In genomic region chr11:117950999-117951961, GRCh38 we compare ENCODE assay signal across 9 cellular contexts. TPM values are rescaled to one million over a fixed set of nuclear protein-coding genes. Genes with fewer than 3 reads are reported as not detected.
DNase-seq lines count a peak whose midpoint lies in the region; ATAC-seq and TF ChIP-seq lines count a peak whose summit lies in the region.
"Had no signal": no experiment of that assay in that cellular context is flagged by ENCODE, and none has a peak within 500 bp of the region (broad histone marks: within the 10 kb centered on the region; RNA-seq: fewer than 3 reads in every experiment).

No MANE protein-coding gene starts in this region.

- no peaks in the 10 kb centered on the region for H3K36me3 Mint-ChIP-seq in activated CD4-positive, alpha-beta memory T cell treated with anti-CD3 and anti-CD28 coated beads for 36 hours

- no peaks in the 10 kb centered on the region for H3K9me3 Mint-ChIP-seq in activated CD4-positive, alpha-beta memory T cell treated with anti-CD3 and anti-CD28 coated beads for 36 hours

- H3K4me3 Mint-ChIP-seq in activated CD4-positive, alpha-beta memory T cell treated with anti-CD3 and anti-CD28 coated beads for 36 hours = peak overlapping the region; percentile 33

- no peaks in the 10 kb centered on the region for H4K20me1 ChIP-seq in DND-41 (ENCODE audit: insufficient read depth, low read length)

- H3K4me2 ChIP-seq in DND-41 (ENCODE audit: insufficient read depth, low read length) = peak overlapping the region; percentile 54

- no peak for TF ChIP-seq CTCF in DND-41 (IDR thresholded peaks at IDR 0.05; ENCODE audit: borderline replicate concordance, extremely low read depth, low read length, poor library complexity, severe bottlenecking)

- peak overlapping the region; percentile 95 for H3K27ac ChIP-seq in DND-41 (ENCODE audit: low read length)
- H3K27ac ChIP-seq in mucosa of rectum (ENCODE audit: low read depth in 2 of 2, low read length in 2 of 2) = peak overlapping the region; percentile 2 to 7

- H3K79me2 ChIP-seq in DND-41 (ENCODE audit: insufficient read depth, low read length) = no peaks in the 10 kb centered on the region

- no peaks in the 10 kb centered on the region for H3K27me3 Mint-ChIP-seq in activated CD4-positive, alpha-beta memory T cell treated with anti-CD3 and anti-CD28 coated beads for 36 hours

- POLR2A ChIA-PET in activated CD4-positive, alpha-beta memory T cell treated with anti-CD3 and anti-CD28 coated beads for 36 hours (lab: Charles Lee) = interaction anchor here (0.7 to 4.5 kb wide), 13 partner anchors 9 to 135 kb away, joined by 3 to 34 read pairs (median 5); partner anchors contain the start of gene IL10RA

- peak overlapping the region; percentile 80 for H3K27ac Mint-ChIP-seq in activated CD4-positive, alpha-beta memory T cell treated with anti-CD3 and anti-CD28 coated beads for 36 hours

- intact Hi-C loops in activated CD4-positive, alpha-beta memory T cell treated with anti-CD3 and anti-CD28 coated beads for 36 hours (cut with micrococcal nuclease) = loop anchor here (1.0 kb wide), 3 partner anchors 35 to 102 kb away; partner anchors contain the start of gene IL10RA

- no peaks in the 10 kb centered on the region for H3K36me3 ChIP-seq in DND-41 (ENCODE audit: insufficient read depth, low read length)
- no peaks in the 10 kb centered on the region for H3K36me3 ChIP-seq in mucosa of rectum (ENCODE audit: control insufficient read depth in 2 of 2, insufficient read depth in 2 of 2, low read length in 2 of 2)

- no peaks in the 10 kb centered on the region for H3K9me3 ChIP-seq in DND-41 (ENCODE audit: insufficient read depth, low read length, severe bottlenecking)
- no peaks in the 10 kb centered on the region for H3K9me3 ChIP-seq in mucosa of rectum (ENCODE audit: control insufficient read depth in 2 of 2, low read length in 2 of 2)

- peaks cover 80% of the 10 kb centered on the region for H3K4me1 Mint-ChIP-seq in activated CD4-positive, alpha-beta memory T cell treated with anti-CD3 and anti-CD28 coated beads for 36 hours (ENCODE audit: low read depth)

- CTCF ChIA-PET in activated CD4-positive, alpha-beta memory T cell treated with anti-CD3 and anti-CD28 coated beads for 36 hours (lab: Charles Lee) = interaction anchor here (0.6 to 9.9 kb wide), 19 partner anchors 9 to 221 kb away, joined by 3 to 248 read pairs (median 8); partner anchors contain the start of genes FXYD2 and IL10RA

- H3K4me1 ChIP-seq in DND-41 (ENCODE audit: insufficient read depth, low read length) (peaks cover 85% of the 10 kb centered on the region), mucosa of rectum (ENCODE audit: control insufficient read depth in 2 of 2, insufficient read depth in 2 of 2, low read length in 2 of 2) (peaks cover 3 to 18% of the 10 kb centered on the region in 2 donors)

- peak; percentile 77 for DNase-seq in DND-41
- DNase-seq in activated CD4-positive, alpha-beta memory T cell treated with anti-CD3 and anti-CD28 coated beads for 36 hours = peak; percentile 60
- no peak for DNase-seq in SIG-M5 (lab: John Stamatoyannopoulos, UW)
- DNase-seq in globus pallidus (ENCODE audit: low spot score) = no peak
- no peak for DNase-seq in HPDE6-E6E7 (ENCODE audit: extremely low spot score)
- DNase-seq: foreskin melanocyte had no signal

- H3K27me3 ChIP-seq in DND-41 (ENCODE audit: insufficient read depth, low read length, poor library complexity) (no peaks in the 10 kb centered on the region), mucosa of rectum (ENCODE audit: control insufficient read depth in 2 of 2, insufficient read depth in 2 of 2, low read length in 2 of 2) (no peaks in the 10 kb centered on the region)

- H3K4me3 ChIP-seq in DND-41 (ENCODE audit: low read depth in 1 of 2, low read length in 2 of 2) (peak overlapping the region in 1 of 2 experiments; percentile 41; a peak in 2 of 4 replicates), mucosa of rectum (ENCODE audit: low read length in 2 of 2) (no peak overlapping the region)

- H2AFZ ChIP-seq in DND-41 (ENCODE audit: low read depth, low read length) = no peak overlapping the region

- H3K9ac ChIP-seq in DND-41 (ENCODE audit: low read depth, low read length) (peak overlapping the region; percentile 51), mucosa of rectum (ENCODE audit: low read depth in 1 of 2, low read length in 2 of 2) (peak overlapping the region in 1 of 2 donors; percentile 44)

- ATAC-seq in DND-41 (ENCODE audit: insufficient read depth, low read depth) (peak; percentile 77), HG03432 (IDR thresholded peaks at IDR 0.05; ENCODE audit: unreplicated experiment) (peak; percentile 56), HG02885 (IDR thresholded peaks at IDR 0.05; ENCODE audit: poor library complexity, unreplicated experiment) (no peak)

RNA-seq across cellular contexts. Expression of gene TMPRSS13, which starts 22.1 kb away (rescaled TPM):
- total RNA-seq in activated CD4-positive, alpha-beta memory T cell treated with anti-CD3 and anti-CD28 coated beads for 36 hours = 1 to 10 TPM; 2.0 to 2.6 TPM

RNA-seq across cellular contexts. Expression of gene IL10RA, which starts 34.9 kb away (rescaled TPM):
- total RNA-seq in activated CD4-positive, alpha-beta memory T cell treated with anti-CD3 and anti-CD28 coated beads for 36 hours = 100 to 1,000 TPM; 114 to 117 TPM

Comparison
In these comparisons a context has a peak if more than half of its experiments do, and no peak if none do; other contexts are left out.
1. DNase-seq: peak in DND-41 (single experiment) and activated CD4-positive, alpha-beta memory T cell treated with anti-CD3 and anti-CD28 coated beads for 36 hours (single experiment); none in SIG-M5 (single experiment), globus pallidus (single experiment) and HPDE6-E6E7 (single experiment).